11 cellular contexts compared by ENCODE assay signal in the genomic region with DNA sequence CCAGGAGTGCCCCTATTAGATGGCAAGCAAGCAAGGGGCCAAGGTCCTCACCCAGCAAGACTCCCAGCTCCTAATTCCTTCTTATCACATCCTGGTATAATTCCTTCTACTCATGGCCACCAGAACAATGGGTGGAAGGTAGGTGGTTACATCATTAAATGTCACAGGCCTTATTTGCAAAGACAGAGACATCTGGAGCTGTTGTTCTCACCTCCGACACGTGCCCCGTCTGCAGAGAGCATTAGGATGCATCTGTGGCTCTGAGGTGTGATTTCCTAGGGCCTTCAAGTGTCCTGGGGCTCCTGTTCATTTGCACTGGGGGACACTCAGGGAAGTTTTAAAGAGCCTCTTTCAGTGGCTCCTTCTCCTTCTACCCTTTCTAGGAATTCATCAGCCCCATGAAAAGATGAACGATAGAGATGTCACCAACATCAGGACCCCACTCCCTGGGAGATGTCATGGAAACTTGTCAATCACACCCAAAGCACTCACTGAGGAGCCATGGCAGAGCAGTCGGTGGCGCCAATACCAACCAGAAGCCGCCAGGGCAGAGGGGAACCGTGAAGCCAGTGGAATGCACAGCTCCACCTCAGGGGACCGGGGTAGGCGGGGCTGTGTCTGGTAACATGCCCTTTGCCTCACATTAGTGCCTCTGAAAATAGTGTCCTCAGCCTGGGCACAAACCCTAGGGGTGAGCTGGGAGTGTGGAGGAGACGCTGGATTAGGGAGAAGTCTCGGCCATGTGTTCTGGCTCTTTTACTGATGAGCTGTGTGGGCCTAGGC. TPM values are rescaled to one million over a fixed set of nuclear protein-coding genes. Genes with fewer than 3 reads are reported as not detected.
DNase-seq lines count a peak whose midpoint lies in the region; ATAC-seq and TF ChIP-seq lines count a peak whose summit lies in the region.
"Had no signal": no experiment of that assay in that cellular context is flagged by ENCODE, and none has a peak within 500 bp of the region (broad histone marks: within the 10 kb centered on the region; RNA-seq: fewer than 3 reads in every experiment).

No MANE protein-coding gene starts in this region.

- no peaks in the 10 kb centered on the region for H3K27me3 Mint-ChIP-seq in activated T-cell treated with anti-CD3 and anti-CD28 coated beads, Interleukin-2, amount 50 U/mL, for 72 hours (ENCODE audit: low read depth)
- peaks cover 15% of the 10 kb centered on the region for H3K27me3 Mint-ChIP-seq in endothelial cell (ENCODE audit: unreplicated experiment)

- H3K4me3 ChIP-seq in left ventricle myocardium inferior = no peak overlapping the region
- no peak overlapping the region for H3K4me3 ChIP-seq in testis
- H3K4me3 ChIP-seq: thoracic aorta had no signal

- H3K9me3 ChIP-seq in left ventricle myocardium inferior (replicated peaks) (no peaks in the 10 kb centered on the region), testis (no peaks in the 10 kb centered on the region)
- H3K9me3 ChIP-seq: thoracic aorta had no signal

- CTCF ChIA-PET in HEK293T (lab: Yijun Ruan, JAX) = interaction anchor here (2.1 kb wide), 1 partner anchor 10 kb away, joined by 7 read pairs; no protein-coding TSS in a partner anchor

- H3K36me3 ChIP-seq in left ventricle myocardium inferior (peaks cover 5% of the 10 kb centered on the region), testis (ENCODE audit: low read depth, missing control alignments) (no peaks in the 10 kb centered on the region)
- H3K36me3 ChIP-seq: thoracic aorta had no signal

- peak overlapping the region; percentile 88 for H3K27ac Mint-ChIP-seq in activated T-cell treated with anti-CD3 and anti-CD28 coated beads, Interleukin-2, amount 50 U/mL, for 72 hours
- peak overlapping the region; percentile 48 for H3K27ac Mint-ChIP-seq in endothelial cell (ENCODE audit: unreplicated experiment)

- intact Hi-C loops in left ventricle myocardium inferior (cut with micrococcal nuclease) = no loop called here
- intact Hi-C loops in Right ventricle myocardium superior (cut with DNase I) = loop anchor here (5.0 kb wide), 1 partner anchor 34 kb away; a partner anchor contains a TSS
- intact Hi-C loops in testis (cut with DNase I; ENCODE audit: low total_unique reads) = no loop called here

- H3K4me1 Mint-ChIP-seq in activated T-cell treated with anti-CD3 and anti-CD28 coated beads, Interleukin-2, amount 50 U/mL, for 72 hours (ENCODE audit: low read depth) = peaks cover 85% of the 10 kb centered on the region
- H3K4me1 Mint-ChIP-seq in endothelial cell (ENCODE audit: unreplicated experiment) = peaks cover 32% of the 10 kb centered on the region

- H3K36me3 Mint-ChIP-seq in activated T-cell treated with anti-CD3 and anti-CD28 coated beads, Interleukin-2, amount 50 U/mL, for 72 hours (ENCODE audit: insufficient read depth in 2 of 2) = no peaks in the 10 kb centered on the region
- H3K36me3 Mint-ChIP-seq in endothelial cell (ENCODE audit: low read depth, unreplicated experiment) = peaks cover 14% of the 10 kb centered on the region

- no peak for TF ChIP-seq CTCF in left ventricle myocardium inferior (IDR thresholded peaks at IDR 0.05; ENCODE audit: borderline replicate concordance)
- no peak for TF ChIP-seq CTCF in endothelial cell (IDR thresholded peaks at IDR 0.05; ENCODE audit: unreplicated experiment)
- no peak for TF ChIP-seq CTCF in testis (IDR thresholded peaks at IDR 0.05)

- no peak for TF ChIP-seq POLR2A in testis (IDR thresholded peaks at IDR 0.05)

- H3K4me1 ChIP-seq in left ventricle myocardium inferior (peaks cover 86% of the 10 kb centered on the region), testis (peaks cover 4% of the 10 kb centered on the region)

- ATAC-seq in Right ventricle myocardium superior (ENCODE audit: poor library complexity) = no peak
- ATAC-seq in activated T-cell treated with anti-CD3 and anti-CD28 coated beads, Interleukin-2, amount 50 U/mL, for 72 hours (replicated peaks in 1 of 2) = no peak

- WGBS in testis, 2 donors = 90 to 94% methylated on average over 9 to 12 of the region's 12 CpGs

- DNase-seq in left ventricle myocardium inferior (no peak), Right ventricle myocardium superior (no peak), endothelial cell (ENCODE audit: low spot score) (no peak), testis (peak; percentile 12), T1000 (lab: John Stamatoyannopoulos, UW) (no peak), HEK293T (ENCODE audit: extremely low spot score) (no peak), GOT3 (lab: John Stamatoyannopoulos, UW) (no peak)
- DNase-seq in activated T-cell treated with anti-CD3 and anti-CD28 coated beads, Interleukin-2, amount 50 U/mL, for 72 hours = peak in 1 of 2 donors; percentile 53
- DNase-seq: NCI-H2081, NCI-H748 treated with DMSO at 0.1 percent for 48 hours had no signal

- H3K27me3 ChIP-seq in left ventricle myocardium inferior (ENCODE audit: low read depth) (no peaks in the 10 kb centered on the region), testis (no peaks in the 10 kb centered on the region)

- POLR2A ChIA-PET in HEK293T (lab: Yijun Ruan, JAX) = interaction anchor here (1.2 to 2.6 kb wide), 4 partner anchors 9 to 33 kb away, joined by 3 to 15 read pairs (median 5); a partner anchor contains a TSS

- H3K27ac ChIP-seq in left ventricle myocardium inferior (replicated peaks) (peak overlapping the region; percentile 98), testis (no peak overlapping the region)
- H3K27ac ChIP-seq: thoracic aorta had no signal

- H3K4me3 Mint-ChIP-seq in activated T-cell treated with anti-CD3 and anti-CD28 coated beads, Interleukin-2, amount 50 U/mL, for 72 hours = peak overlapping the region; percentile 77 to 86
- H3K4me3 Mint-ChIP-seq in endothelial cell (ENCODE audit: unreplicated experiment) = no peak overlapping the region

- H3K9me3 Mint-ChIP-seq in activated T-cell treated with anti-CD3 and anti-CD28 coated beads, Interleukin-2, amount 50 U/mL, for 72 hours = no peaks in the 10 kb centered on the region
- no peaks in the 10 kb centered on the region for H3K9me3 Mint-ChIP-seq in endothelial cell (ENCODE audit: unreplicated experiment)

TF ChIP-seq in HEK293T, 16 proteins besides CTCF, POLR2A, EP300 and RAD21:
- no peak for TF ChIP-seq ELF4 (IDR thresholded peaks at IDR 0.05)
- TF ChIP-seq NFRKB (IDR thresholded peaks at IDR 0.05) = no peak
- no peak for TF ChIP-seq LEF1 (IDR thresholded peaks at IDR 0.05; ENCODE audit: borderline replicate concordance)
- no peak for TF ChIP-seq FOXA1 (IDR thresholded peaks at IDR 0.05)
- no peak for TF ChIP-seq SUZ12 (IDR thresholded peaks at IDR 0.05)
- TF ChIP-seq BHLHE40 (IDR thresholded peaks at IDR 0.05; ENCODE audit: borderline replicate concordance) = no peak

RNA-seq across cellular contexts. Expression of a gene that starts 2.9 kb away (rescaled TPM):
- total RNA-seq in left ventricle myocardium inferior (120 TPM), Right ventricle myocardium superior (121 TPM), endothelial cell (ENCODE audit: unreplicated experiment) (18.5 TPM), testis (10 to 100 TPM; 30.3 to 37.1 TPM)
- 10 to 100 TPM; 43.4 to 44.5 TPM for total RNA-seq in activated T-cell treated with anti-CD3 and anti-CD28 coated beads, Interleukin-2, amount 50 U/mL, for 72 hours
- 14.0 TPM for polyA plus RNA-seq in testis (ENCODE audit: insufficient read depth, low read depth, low replicate concordance)

RNA-seq across cellular contexts. Expression of a gene that starts 32.7 kb away (rescaled TPM):
- total RNA-seq in left ventricle myocardium inferior (10.4 TPM), Right ventricle myocardium superior (12.2 TPM), endothelial cell (ENCODE audit: unreplicated experiment) (22.6 TPM), testis (10 to 100 TPM; 21.6 to 24.5 TPM)
- total RNA-seq in activated T-cell treated with anti-CD3 and anti-CD28 coated beads, Interleukin-2, amount 50 U/mL, for 72 hours = 10 to 100 TPM; 31.4 to 39.0 TPM
- 12.8 TPM for polyA plus RNA-seq in testis (ENCODE audit: insufficient read depth, low read depth, low replicate concordance)
